9 cellular contexts compared by ENCODE assay signal in the genomic region with DNA sequence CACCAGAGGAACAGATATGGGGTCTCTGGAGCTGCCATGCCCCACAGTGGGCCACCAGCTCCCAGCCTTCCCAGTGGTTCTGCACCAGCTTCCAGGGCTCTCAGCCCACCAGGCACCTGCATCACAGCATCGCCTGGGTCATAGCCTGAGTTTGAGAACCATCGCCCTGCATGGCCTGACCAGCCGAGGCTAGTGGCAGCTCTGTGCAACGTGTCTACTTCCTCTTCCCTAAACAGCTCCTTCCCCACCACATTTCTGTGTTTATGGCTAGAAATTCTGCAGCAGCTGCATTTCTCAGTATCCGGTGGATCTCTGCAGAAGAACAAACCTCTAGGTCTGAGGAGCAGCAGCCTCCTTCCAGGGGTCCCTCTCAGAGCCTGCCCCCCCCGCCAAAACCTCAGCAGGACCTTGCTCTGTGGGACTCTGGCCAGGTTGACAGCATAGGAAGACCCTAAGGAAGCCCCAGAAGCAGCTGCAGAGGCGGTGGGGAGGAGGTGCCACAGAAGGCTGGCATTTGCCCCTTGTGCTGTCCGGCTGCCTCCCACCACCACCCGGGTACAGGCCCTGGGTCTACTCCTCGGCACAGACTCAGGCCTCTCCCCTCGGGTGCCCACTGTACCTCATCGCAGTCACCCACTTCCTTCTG. TPM values are rescaled to one million over a fixed set of nuclear protein-coding genes. Genes with fewer than 3 reads are reported as not detected.
DNase-seq lines count a peak whose midpoint lies in the region; ATAC-seq, FAIRE-seq and TF ChIP-seq lines count a peak whose summit lies in the region.
"Had no signal": no experiment of that assay in that cellular context is flagged by ENCODE, and none has a peak within 500 bp of the region (broad histone marks: within the 10 kb centered on the region; RNA-seq: fewer than 3 reads in every experiment).

No MANE protein-coding gene starts in this region.

- H3K27ac Mint-ChIP-seq in activated CD8-positive, alpha-beta memory T cell treated with anti-CD3 and anti-CD28 coated beads, Interleukin-2, amount 10 ng/mL, durations not matched to agents 7 days and 5 days = peak overlapping the region; percentile 84

- no peaks in the 10 kb centered on the region for H3K9me3 Mint-ChIP-seq in activated CD8-positive, alpha-beta memory T cell treated with anti-CD3 and anti-CD28 coated beads, Interleukin-2, amount 10 ng/mL, durations not matched to agents 7 days and 5 days (ENCODE audit: low read depth)

- no peak overlapping the region for H3K4me3 Mint-ChIP-seq in activated CD8-positive, alpha-beta memory T cell treated with anti-CD3 and anti-CD28 coated beads, Interleukin-2, amount 10 ng/mL, durations not matched to agents 7 days and 5 days

- H3K36me3 ChIP-seq in kidney (ENCODE audit: control insufficient read depth in 1 of 2, insufficient read depth in 2 of 2, low read length in 2 of 2) = no peaks in the 10 kb centered on the region

- no peaks in the 10 kb centered on the region for H3K9me3 ChIP-seq in kidney (ENCODE audit: control insufficient read depth in 1 of 2, low read length in 2 of 2)

- H3K36me3 Mint-ChIP-seq in activated CD8-positive, alpha-beta memory T cell treated with anti-CD3 and anti-CD28 coated beads, Interleukin-2, amount 10 ng/mL, durations not matched to agents 7 days and 5 days = no peaks in the 10 kb centered on the region

- peaks cover 57 to 62% of the 10 kb centered on the region in 2 donors for H3K4me1 ChIP-seq in kidney (ENCODE audit: control insufficient read depth in 1 of 2, insufficient read depth in 1 of 2, low read depth in 1 of 2, low read length in 2 of 2)

- intact Hi-C loops in kidney (cut with DNase I) = no loop called here

- H3K9ac ChIP-seq in kidney (ENCODE audit: low read length in 2 of 2) = no peak overlapping the region

- FAIRE-seq in kidney (lab: Jason Lieb, UNC) = no peak

- TF ChIP-seq CTCF in kidney (IDR thresholded peaks at IDR 0.05; ENCODE audit: borderline replicate concordance, extremely low read depth, insufficient read depth) = no peak

- CTCF ChIA-PET in activated CD8-positive, alpha-beta memory T cell treated with anti-CD3 and anti-CD28 coated beads, Interleukin-2, amount 10 ng/mL, durations not matched to agents 7 days and 5 days (lab: Charles Lee) = interaction anchor here (0.7 to 1.4 kb wide), 5 partner anchors 10 to 110 kb away, joined by 3 to 7 read pairs (median 4); a partner anchor contains a TSS

- peak overlapping the region; percentile 72 for H3K27ac ChIP-seq in temporal lobe (ENCODE audit: low read depth, low read length)
- H3K27ac ChIP-seq in kidney (ENCODE audit: low read depth in 2 of 2, low read length in 2 of 2) = no peak overlapping the region

- no peak for DNase-seq in activated CD8-positive, alpha-beta memory T cell treated with anti-CD3 and anti-CD28 coated beads, Interleukin-2, amount 10 ng/mL, durations not matched to agents 7 days and 5 days
- DNase-seq in activated CD8-positive, alpha-beta memory T cell treated with anti-CD3 and anti-CD28 coated beads for 24 hours = no peak
- peak; percentile 86 for DNase-seq in MV-4-11 (lab: John Stamatoyannopoulos, UW)
- DNase-seq in globus pallidus (ENCODE audit: low spot score) = peak; percentile 36
- DNase-seq in kidney = no peak
- DNase-seq in NCI-H82 treated with DMSO at 0.1 percent for 48 hours (lab: John Stamatoyannopoulos, UW; ENCODE audit: unreplicated experiment) = no peak
- no peak for DNase-seq in NCI-H2029 (lab: John Stamatoyannopoulos, UW)
- DNase-seq: NCI-H2227 treated with DMSO at 0.1 percent for 48 hours had no signal

- no peaks in the 10 kb centered on the region for H3K27me3 Mint-ChIP-seq in activated CD8-positive, alpha-beta memory T cell treated with anti-CD3 and anti-CD28 coated beads, Interleukin-2, amount 10 ng/mL, durations not matched to agents 7 days and 5 days

- peak; percentile 68 for ATAC-seq in activated CD8-positive, alpha-beta memory T cell treated with anti-CD3 and anti-CD28 coated beads, Interleukin-2, amount 10 ng/mL, durations not matched to agents 7 days and 5 days

- peaks cover 31% of the 10 kb centered on the region for H3K4me1 Mint-ChIP-seq in activated CD8-positive, alpha-beta memory T cell treated with anti-CD3 and anti-CD28 coated beads, Interleukin-2, amount 10 ng/mL, durations not matched to agents 7 days and 5 days

- no peak overlapping the region for H3K4me3 ChIP-seq in kidney (ENCODE audit: low read length in 2 of 2)

RNA-seq across cellular contexts. Expression of a gene that starts 47.7 kb away (rescaled TPM):
- 100 to 1,000 TPM; 251 to 299 TPM for total RNA-seq in activated CD8-positive, alpha-beta memory T cell treated with anti-CD3 and anti-CD28 coated beads, Interleukin-2, amount 10 ng/mL, durations not matched to agents 7 days and 5 days
- 136 TPM for total RNA-seq in temporal lobe
- total RNA-seq in kidney = 127 TPM
- 174 TPM for polyA plus RNA-seq in kidney (ENCODE audit: insufficient read depth, low read depth, low replicate concordance)

Comparison
In these comparisons a context has a peak if more than half of its experiments do, and no peak if none do; other contexts are left out.
1. DNase-seq: peak in MV-4-11 (single experiment) and globus pallidus (single experiment); none in activated CD8-positive, alpha-beta memory T cell treated with anti-CD3 and anti-CD28 coated beads, Interleukin-2, amount 10 ng/mL, durations not matched to agents 7 days and 5 days (single experiment), activated CD8-positive, alpha-beta memory T cell treated with anti-CD3 and anti-CD28 coated beads for 24 hours (single experiment), kidney (single experiment), NCI-H82 treated with DMSO at 0.1 percent for 48 hours (single experiment) and NCI-H2029 (single experiment).